In genomic region chr22:44207981-44208317, GRCh38 we compare ENCODE assay signal across 20 cellular contexts. TPM values are rescaled to one million over a fixed set of nuclear protein-coding genes. Genes with fewer than 3 reads are reported as not detected.
"Had no signal": no experiment of that assay in that cellular context is flagged by ENCODE, and none has a peak within 500 bp of the region (broad histone marks: within the 10 kb centered on the region; RNA-seq: fewer than 3 reads in every experiment).

No MANE protein-coding gene starts in this region.

- DNase-seq: activated CD4-positive, alpha-beta T cell treated with anti-CD3 and anti-CD28 coated beads for 1 hour; activated CD4-positive, alpha-beta T cell treated with anti-CD3 and anti-CD28 coated beads, Interleukin-2, amount 50 U/mL, for 48 hours; activated gamma-delta T cell; activated T-cell treated with anti-CD3 and anti-CD28 coated beads, Interleukin-2, amount 50 U/mL, for 24 hours; amygdala; body of pancreas; effector memory CD4-positive, alpha-beta T cell; foreskin keratinocyte; lower lobe of right lung; nucleus accumbens; stimulated activated CD4-positive, alpha-beta T cell treated with anti-CD3 and anti-CD28 coated beads, Interleukin-2, amount 100 ng/mL, for 48 hours; stimulated activated naive CD4-positive, alpha-beta T cell treated with Interleukin-2 at 50 U/mL for 16 hours; T-cell; T-helper 9 cell; testis; upper lobe of left lung had no signal

- H3K4me3 Mint-ChIP-seq: activated T-cell treated with anti-CD3 and anti-CD28 coated beads, Interleukin-2, amount 50 U/mL, for 24 hours; mesothelial cell of epicardium; T-cell had no signal

- H3K27ac Mint-ChIP-seq: activated T-cell treated with anti-CD3 and anti-CD28 coated beads, Interleukin-2, amount 50 U/mL, for 24 hours; mesothelial cell of epicardium; progenitor cell of endocrine pancreas had no signal

- H3K27me3 Mint-ChIP-seq: activated T-cell treated with anti-CD3 and anti-CD28 coated beads, Interleukin-2, amount 50 U/mL, for 24 hours; T-cell had no signal

- ATAC-seq: activated naive CD4-positive, alpha-beta T cell treated with anti-CD3 and anti-CD28 coated beads, Interleukin-2, amount 50 U/mL, for 72 hours; body of pancreas; foreskin keratinocyte; lower lobe of right lung; T-cell had no signal

RNA-seq across cellular contexts. Expression of gene PARVG, which starts 27.2 kb away (rescaled TPM):
- total RNA-seq: foreskin keratinocyte, myocyte, progenitor cell of endocrine pancreas had no signal
- polyA plus RNA-seq: foreskin keratinocyte had no signal
